ENCODE assay signal across 1 cellular context in the genomic region with DNA sequence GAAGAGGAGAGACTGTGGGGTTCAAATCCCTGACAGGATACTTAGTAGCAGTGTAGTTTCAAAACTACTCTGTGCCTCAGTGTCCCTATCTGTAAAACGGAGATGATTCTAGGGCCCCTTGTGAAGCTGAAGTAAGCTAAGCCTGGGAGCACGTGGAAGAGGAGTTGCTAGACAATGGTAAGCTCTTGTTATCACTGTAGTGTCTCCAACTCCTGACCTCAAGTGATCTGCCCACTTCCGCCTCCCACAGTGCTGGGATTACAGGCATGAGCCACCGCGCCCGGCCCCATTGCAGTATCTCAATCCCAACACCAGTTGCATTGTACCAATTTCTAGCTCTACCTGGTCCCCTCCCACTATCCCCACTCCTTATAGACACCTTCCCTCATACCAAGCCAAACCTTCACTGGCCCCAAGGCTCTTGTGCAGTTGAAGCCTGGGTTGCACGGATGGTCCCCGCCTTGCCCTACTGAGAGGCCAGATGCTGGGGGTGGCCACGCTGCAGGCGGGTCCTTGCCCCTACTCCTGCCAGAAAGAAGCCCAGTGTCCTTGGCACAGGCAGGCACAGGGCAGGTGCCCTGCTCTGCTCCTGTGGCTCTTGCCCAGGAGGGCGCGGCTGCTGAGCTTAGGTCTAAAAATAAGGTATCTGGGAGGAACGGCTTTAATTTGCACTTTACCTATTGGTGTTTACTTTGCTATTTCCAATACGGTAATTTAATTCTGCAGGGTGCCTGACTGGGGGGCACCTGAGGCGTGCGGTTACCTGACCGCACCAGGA.
TF ChIP-seq lines count a peak whose summit lies in the region.

No MANE protein-coding gene starts in this region.

TF ChIP-seq in K562, 482 proteins besides CTCF, POLR2A, EP300 and RAD21 (continued from another document and continues in another):
- TF ChIP-seq PCBP2 (IDR thresholded peaks at IDR 0.05; ENCODE audit: low read depth, low read length, poor library complexity, severe bottlenecking), result no peak
- TF ChIP-seq, protein P1, sequence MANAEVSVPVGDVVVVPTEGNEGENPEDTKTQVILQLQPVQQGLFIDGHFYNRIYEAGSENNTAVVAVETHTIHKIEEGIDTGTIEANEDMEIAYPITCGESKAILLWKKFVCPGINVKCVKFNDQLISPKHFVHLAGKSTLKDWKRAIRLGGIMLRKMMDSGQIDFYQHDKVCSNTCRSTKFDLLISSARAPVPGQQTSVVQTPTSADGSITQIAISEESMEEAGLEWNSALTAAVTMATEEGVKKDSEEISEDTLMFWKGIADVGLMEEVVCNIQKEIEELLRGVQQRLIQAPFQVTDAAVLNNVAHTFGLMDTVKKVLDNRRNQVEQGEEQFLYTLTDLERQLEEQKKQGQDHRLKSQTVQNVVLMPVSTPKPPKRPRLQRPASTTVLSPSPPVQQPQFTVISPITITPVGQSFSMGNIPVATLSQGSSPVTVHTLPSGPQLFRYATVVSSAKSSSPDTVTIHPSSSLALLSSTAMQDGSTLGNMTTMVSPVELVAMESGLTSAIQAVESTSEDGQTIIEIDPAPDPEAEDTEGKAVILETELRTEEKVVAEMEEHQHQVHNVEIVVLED (CRISPR knock-in tag; IDR thresholded peaks at IDR 0.05), result no peak
- no peak for TF ChIP-seq FOXJ3 (CRISPR knock-in tag; IDR thresholded peaks at IDR 0.05)
- no peak for TF ChIP-seq WHSC1 (IDR thresholded peaks at IDR 0.05; ENCODE audit: low read length)
- TF ChIP-seq ZNF444 (CRISPR knock-in tag; IDR thresholded peaks at IDR 0.05), result no peak
- TF ChIP-seq, protein P2, sequence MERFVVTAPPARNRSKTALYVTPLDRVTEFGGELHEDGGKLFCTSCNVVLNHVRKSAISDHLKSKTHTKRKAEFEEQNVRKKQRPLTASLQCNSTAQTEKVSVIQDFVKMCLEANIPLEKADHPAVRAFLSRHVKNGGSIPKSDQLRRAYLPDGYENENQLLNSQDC (CRISPR knock-in tag; IDR thresholded peaks at IDR 0.05), result no peak
- TF ChIP-seq JUND (IDR thresholded peaks at IDR 0.05; ENCODE audit: borderline replicate concordance, low read depth, low read length), result peak; percentile 64; the same call in 1 of the 2 replicates
- peak; percentile 46; the same call in 1 of the 3 replicates for TF ChIP-seq JUND (tag; IDR thresholded peaks at IDR 0.05; ENCODE audit: borderline replicate concordance, low read depth, low read length)
- no peak for TF ChIP-seq HDAC6 (IDR thresholded peaks at IDR 0.05; ENCODE audit: low read depth, low read length)
- TF ChIP-seq RBFOX2 (IDR thresholded peaks at IDR 0.05; ENCODE audit: low read depth, low read length), result peak; percentile 44; the same call in 1 of the 2 replicates
- no peak for TF ChIP-seq PURB (CRISPR knock-in tag; IDR thresholded peaks at IDR 0.05; ENCODE audit: low read depth)
- TF ChIP-seq BCOR (IDR thresholded peaks at IDR 0.05), result peak; percentile 61
- TF ChIP-seq, protein P3, sequence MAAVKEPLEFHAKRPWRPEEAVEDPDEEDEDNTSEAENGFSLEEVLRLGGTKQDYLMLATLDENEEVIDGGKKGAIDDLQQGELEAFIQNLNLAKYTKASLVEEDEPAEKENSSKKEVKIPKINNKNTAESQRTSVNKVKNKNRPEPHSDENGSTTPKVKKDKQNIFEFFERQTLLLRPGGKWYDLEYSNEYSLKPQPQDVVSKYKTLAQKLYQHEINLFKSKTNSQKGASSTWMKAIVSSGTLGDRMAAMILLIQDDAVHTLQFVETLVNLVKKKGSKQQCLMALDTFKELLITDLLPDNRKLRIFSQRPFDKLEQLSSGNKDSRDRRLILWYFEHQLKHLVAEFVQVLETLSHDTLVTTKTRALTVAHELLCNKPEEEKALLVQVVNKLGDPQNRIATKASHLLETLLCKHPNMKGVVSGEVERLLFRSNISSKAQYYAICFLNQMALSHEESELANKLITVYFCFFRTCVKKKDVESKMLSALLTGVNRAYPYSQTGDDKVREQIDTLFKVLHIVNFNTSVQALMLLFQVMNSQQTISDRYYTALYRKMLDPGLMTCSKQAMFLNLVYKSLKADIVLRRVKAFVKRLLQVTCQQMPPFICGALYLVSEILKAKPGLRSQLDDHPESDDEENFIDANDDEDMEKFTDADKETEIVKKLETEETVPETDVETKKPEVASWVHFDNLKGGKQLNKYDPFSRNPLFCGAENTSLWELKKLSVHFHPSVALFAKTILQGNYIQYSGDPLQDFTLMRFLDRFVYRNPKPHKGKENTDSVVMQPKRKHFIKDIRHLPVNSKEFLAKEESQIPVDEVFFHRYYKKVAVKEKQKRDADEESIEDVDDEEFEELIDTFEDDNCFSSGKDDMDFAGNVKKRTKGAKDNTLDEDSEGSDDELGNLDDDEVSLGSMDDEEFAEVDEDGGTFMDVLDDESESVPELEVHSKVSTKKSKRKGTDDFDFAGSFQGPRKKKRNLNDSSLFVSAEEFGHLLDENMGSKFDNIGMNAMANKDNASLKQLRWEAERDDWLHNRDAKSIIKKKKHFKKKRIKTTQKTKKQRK (IDR thresholded peaks at IDR 0.05; ENCODE audit: borderline replicate concordance, low read depth, low read length), result no peak
- TF ChIP-seq CEBPG (CRISPR knock-in tag; IDR thresholded peaks at IDR 0.05), result peak; percentile 27; the same call in 1 of the 2 replicates
- TF ChIP-seq CEBPG (tag; conservative IDR thresholded peaks at IDR 0.05 in 1 of 2, IDR thresholded peaks at IDR 0.05 in 1 of 2), result no peak
- TF ChIP-seq, protein P4, sequence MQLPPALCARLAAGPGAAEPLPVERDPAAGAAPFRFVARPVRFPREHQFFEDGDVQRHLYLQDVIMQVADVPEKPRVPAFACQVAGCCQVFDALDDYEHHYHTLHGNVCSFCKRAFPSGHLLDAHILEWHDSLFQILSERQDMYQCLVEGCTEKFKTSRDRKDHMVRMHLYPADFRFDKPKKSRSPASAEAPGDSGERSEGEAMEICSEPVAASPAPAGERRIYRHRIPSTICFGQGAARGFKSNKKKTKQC (CRISPR knock-in tag; IDR thresholded peaks at IDR 0.05), result 0 out of 2 replicates have a peak, but pooled peaks have one; percentile 19
- TF ChIP-seq, protein P5, sequence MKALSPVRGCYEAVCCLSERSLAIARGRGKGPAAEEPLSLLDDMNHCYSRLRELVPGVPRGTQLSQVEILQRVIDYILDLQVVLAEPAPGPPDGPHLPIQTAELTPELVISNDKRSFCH (CRISPR knock-in tag; IDR thresholded peaks at IDR 0.05), result no peak
- TF ChIP-seq, protein P5 (tag; IDR thresholded peaks at IDR 0.05), result no peak
- no peak for TF ChIP-seq SMAD2 (IDR thresholded peaks at IDR 0.05; ENCODE audit: low read depth, low read length)
- TF ChIP-seq ZNF354B (CRISPR knock-in tag; IDR thresholded peaks at IDR 0.05), result no peak
- no peak for TF ChIP-seq POLR2G (IDR thresholded peaks at IDR 0.05; ENCODE audit: low read depth, low read length)
- peak; percentile 55; the same call in 1 of the 2 replicates for TF ChIP-seq LEF1 (IDR thresholded peaks at IDR 0.05)
- TF ChIP-seq TCF7 (IDR thresholded peaks at IDR 0.05; ENCODE audit: borderline replicate concordance), result no peak
- TF ChIP-seq, protein P6, sequence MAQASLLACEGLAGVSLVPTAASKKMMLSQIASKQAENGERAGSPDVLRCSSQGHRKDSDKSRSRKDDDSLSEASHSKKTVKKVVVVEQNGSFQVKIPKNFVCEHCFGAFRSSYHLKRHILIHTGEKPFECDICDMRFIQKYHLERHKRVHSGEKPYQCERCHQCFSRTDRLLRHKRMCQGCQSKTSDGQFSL (CRISPR knock-in tag; IDR thresholded peaks at IDR 0.05), result no peak
- TF ChIP-seq, protein P6 (tag; IDR thresholded peaks at IDR 0.05), result no peak
- TF ChIP-seq RCOR1 (IDR thresholded peaks at IDR 0.05; ENCODE audit: borderline replicate concordance in 1 of 2, low read depth in 2 of 2, low read length in 2 of 2), result peak; percentile 34 to 93; a peak in 3 of 4 replicates
- TF ChIP-seq CXXC5 (CRISPR knock-in tag; IDR thresholded peaks at IDR 0.05), result peak; percentile 69
- 0 out of 4 replicates have a peak, but pooled peaks of 1 of the 2 experiments have one; percentile 34 for TF ChIP-seq TRIM24 (IDR thresholded peaks at IDR 0.05)
- TF ChIP-seq SP1 (CRISPR knock-in tag; IDR thresholded peaks at IDR 0.05), result no peak
- TF ChIP-seq SIX5 (IDR thresholded peaks at IDR 0.05; ENCODE audit: borderline replicate concordance in 1 of 2, insufficient read depth in 1 of 2, low read depth in 1 of 2, low read length in 2 of 2), result no peak
- peak in 1 of 3 experiments; percentile 26 for TF ChIP-seq YY1 (IDR thresholded peaks at IDR 0.05; ENCODE audit: borderline replicate concordance in 1 of 3, control insufficient read depth in 1 of 3, extremely low read depth in 1 of 3, insufficient read depth in 3 of 3, insufficient read length in 1 of 3, insufficient replicate concordance in 2 of 3, low read depth in 1 of 3, low read length in 2 of 3)
- TF ChIP-seq HCFC1 (IDR thresholded peaks at IDR 0.05; ENCODE audit: low read depth, low read length), result no peak
- TF ChIP-seq ZNF224 (CRISPR knock-in tag; IDR thresholded peaks at IDR 0.05), result no peak
- no peak for TF ChIP-seq ILF3 (IDR thresholded peaks at IDR 0.05; ENCODE audit: borderline replicate concordance)
- TF ChIP-seq ZNF184 (CRISPR knock-in tag; IDR thresholded peaks at IDR 0.05), result no peak
- no peak for TF ChIP-seq CHD1 (IDR thresholded peaks at IDR 0.05; ENCODE audit: low read length)
- no peak for TF ChIP-seq NCOR1 (IDR thresholded peaks at IDR 0.05)
- TF ChIP-seq, protein P7, sequence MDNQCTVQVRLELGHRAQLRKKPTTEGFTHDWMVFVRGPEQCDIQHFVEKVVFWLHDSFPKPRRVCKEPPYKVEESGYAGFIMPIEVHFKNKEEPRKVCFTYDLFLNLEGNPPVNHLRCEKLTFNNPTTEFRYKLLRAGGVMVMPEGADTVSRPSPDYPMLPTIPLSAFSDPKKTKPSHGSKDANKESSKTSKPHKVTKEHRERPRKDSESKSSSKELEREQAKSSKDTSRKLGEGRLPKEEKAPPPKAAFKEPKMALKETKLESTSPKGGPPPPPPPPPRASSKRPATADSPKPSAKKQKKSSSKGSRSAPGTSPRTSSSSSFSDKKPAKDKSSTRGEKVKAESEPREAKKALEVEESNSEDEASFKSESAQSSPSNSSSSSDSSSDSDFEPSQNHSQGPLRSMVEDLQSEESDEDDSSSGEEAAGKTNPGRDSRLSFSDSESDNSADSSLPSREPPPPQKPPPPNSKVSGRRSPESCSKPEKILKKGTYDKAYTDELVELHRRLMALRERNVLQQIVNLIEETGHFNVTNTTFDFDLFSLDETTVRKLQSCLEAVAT (IDR thresholded peaks at IDR 0.05), result peak in 1 of 2 experiments; percentile 68; a peak in 2 of 4 replicates
- TF ChIP-seq, protein P8, sequence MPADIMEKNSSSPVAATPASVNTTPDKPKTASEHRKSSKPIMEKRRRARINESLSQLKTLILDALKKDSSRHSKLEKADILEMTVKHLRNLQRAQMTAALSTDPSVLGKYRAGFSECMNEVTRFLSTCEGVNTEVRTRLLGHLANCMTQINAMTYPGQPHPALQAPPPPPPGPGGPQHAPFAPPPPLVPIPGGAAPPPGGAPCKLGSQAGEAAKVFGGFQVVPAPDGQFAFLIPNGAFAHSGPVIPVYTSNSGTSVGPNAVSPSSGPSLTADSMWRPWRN (IDR thresholded peaks at IDR 0.05; ENCODE audit: low read depth), result peak; percentile 69; the same call in 1 of the 2 replicates
- peak; percentile 65 for TF ChIP-seq CBFA2T3 (IDR thresholded peaks at IDR 0.05)
- TF ChIP-seq, protein P9, sequence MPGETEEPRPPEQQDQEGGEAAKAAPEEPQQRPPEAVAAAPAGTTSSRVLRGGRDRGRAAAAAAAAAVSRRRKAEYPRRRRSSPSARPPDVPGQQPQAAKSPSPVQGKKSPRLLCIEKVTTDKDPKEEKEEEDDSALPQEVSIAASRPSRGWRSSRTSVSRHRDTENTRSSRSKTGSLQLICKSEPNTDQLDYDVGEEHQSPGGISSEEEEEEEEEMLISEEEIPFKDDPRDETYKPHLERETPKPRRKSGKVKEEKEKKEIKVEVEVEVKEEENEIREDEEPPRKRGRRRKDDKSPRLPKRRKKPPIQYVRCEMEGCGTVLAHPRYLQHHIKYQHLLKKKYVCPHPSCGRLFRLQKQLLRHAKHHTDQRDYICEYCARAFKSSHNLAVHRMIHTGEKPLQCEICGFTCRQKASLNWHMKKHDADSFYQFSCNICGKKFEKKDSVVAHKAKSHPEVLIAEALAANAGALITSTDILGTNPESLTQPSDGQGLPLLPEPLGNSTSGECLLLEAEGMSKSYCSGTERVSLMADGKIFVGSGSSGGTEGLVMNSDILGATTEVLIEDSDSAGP (CRISPR knock-in tag; IDR thresholded peaks at IDR 0.05), result no peak
- TF ChIP-seq, protein P10, sequence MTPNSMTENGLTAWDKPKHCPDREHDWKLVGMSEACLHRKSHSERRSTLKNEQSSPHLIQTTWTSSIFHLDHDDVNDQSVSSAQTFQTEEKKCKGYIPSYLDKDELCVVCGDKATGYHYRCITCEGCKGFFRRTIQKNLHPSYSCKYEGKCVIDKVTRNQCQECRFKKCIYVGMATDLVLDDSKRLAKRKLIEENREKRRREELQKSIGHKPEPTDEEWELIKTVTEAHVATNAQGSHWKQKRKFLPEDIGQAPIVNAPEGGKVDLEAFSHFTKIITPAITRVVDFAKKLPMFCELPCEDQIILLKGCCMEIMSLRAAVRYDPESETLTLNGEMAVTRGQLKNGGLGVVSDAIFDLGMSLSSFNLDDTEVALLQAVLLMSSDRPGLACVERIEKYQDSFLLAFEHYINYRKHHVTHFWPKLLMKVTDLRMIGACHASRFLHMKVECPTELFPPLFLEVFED (CRISPR knock-in tag; conservative IDR thresholded peaks at IDR 0.05), result no peak
- no peak for TF ChIP-seq SMAD1 (IDR thresholded peaks at IDR 0.05; ENCODE audit: low read depth, low read length, partially characterized antibody)
- TF ChIP-seq PYGO2 (tag; IDR thresholded peaks at IDR 0.05), result no peak
- no peak for TF ChIP-seq HIVEP1 (CRISPR knock-in tag; IDR thresholded peaks at IDR 0.05)
- TF ChIP-seq, protein P11, sequence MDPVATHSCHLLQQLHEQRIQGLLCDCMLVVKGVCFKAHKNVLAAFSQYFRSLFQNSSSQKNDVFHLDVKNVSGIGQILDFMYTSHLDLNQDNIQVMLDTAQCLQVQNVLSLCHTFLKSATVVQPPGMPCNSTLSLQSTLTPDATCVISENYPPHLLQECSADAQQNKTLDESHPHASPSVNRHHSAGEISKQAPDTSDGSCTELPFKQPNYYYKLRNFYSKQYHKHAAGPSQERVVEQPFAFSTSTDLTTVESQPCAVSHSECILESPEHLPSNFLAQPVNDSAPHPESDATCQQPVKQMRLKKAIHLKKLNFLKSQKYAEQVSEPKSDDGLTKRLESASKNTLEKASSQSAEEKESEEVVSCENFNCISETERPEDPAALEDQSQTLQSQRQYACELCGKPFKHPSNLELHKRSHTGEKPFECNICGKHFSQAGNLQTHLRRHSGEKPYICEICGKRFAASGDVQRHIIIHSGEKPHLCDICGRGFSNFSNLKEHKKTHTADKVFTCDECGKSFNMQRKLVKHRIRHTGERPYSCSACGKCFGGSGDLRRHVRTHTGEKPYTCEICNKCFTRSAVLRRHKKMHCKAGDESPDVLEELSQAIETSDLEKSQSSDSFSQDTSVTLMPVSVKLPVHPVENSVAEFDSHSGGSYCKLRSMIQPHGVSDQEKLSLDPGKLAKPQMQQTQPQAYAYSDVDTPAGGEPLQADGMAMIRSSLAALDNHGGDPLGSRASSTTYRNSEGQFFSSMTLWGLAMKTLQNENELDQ (CRISPR knock-in tag; IDR thresholded peaks at IDR 0.05; ENCODE audit: borderline replicate concordance), result no peak
- TF ChIP-seq, protein P12, sequence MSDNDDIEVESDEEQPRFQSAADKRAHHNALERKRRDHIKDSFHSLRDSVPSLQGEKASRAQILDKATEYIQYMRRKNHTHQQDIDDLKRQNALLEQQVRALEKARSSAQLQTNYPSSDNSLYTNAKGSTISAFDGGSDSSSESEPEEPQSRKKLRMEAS (CRISPR knock-in tag; IDR thresholded peaks at IDR 0.05), result 0 out of 2 replicates have a peak, but pooled peaks have one; percentile 11
